Comparison of ENCODE assay signal across 1 cellular context in genomic region chr1:241698177-241698576, GRCh38.
A peak's percentile ranks its signal among the peaks of the same experiment; 100 is the strongest.
TF ChIP-seq lines count a peak whose summit lies in the region.

No MANE protein-coding gene starts in this region.

TF ChIP-seq in K562, 482 proteins besides CTCF, POLR2A, EP300 and RAD21 (continued from another document and continues in another):
- no peak for TF ChIP-seq MITF (IDR thresholded peaks at IDR 0.05)
- TF ChIP-seq ZNF592 (IDR thresholded peaks at IDR 0.05), result peak; percentile 53; the same call in 1 of the 2 replicates
- TF ChIP-seq RFX7 (CRISPR knock-in tag; IDR thresholded peaks at IDR 0.05), result no peak
- TF ChIP-seq HDAC1 (IDR thresholded peaks at IDR 0.05), result peak in 1 of 2 experiments; percentile 90; a peak in 2 of 4 replicates
- no peak for TF ChIP-seq SAFB2 (IDR thresholded peaks at IDR 0.05; ENCODE audit: borderline replicate concordance, low read depth, low read length, severe bottlenecking)
- peak; percentile 93 for TF ChIP-seq MTA2 (IDR thresholded peaks at IDR 0.05; ENCODE audit: low read depth)
- no peak for TF ChIP-seq GTF2F1 (IDR thresholded peaks at IDR 0.05; ENCODE audit: low read depth, low read length)
- no peak for TF ChIP-seq ZBTB7A (IDR thresholded peaks at IDR 0.05; ENCODE audit: borderline replicate concordance, control insufficient read depth, low read depth, low read length)
- no peak for TF ChIP-seq SMAD2 (IDR thresholded peaks at IDR 0.05; ENCODE audit: low read depth, low read length)
- no peak for TF ChIP-seq FOXP4 (CRISPR knock-in tag; IDR thresholded peaks at IDR 0.05; ENCODE audit: borderline replicate concordance)
- no peak for TF ChIP-seq CHD2 (IDR thresholded peaks at IDR 0.05; ENCODE audit: low read depth, low read length)
- peak; percentile 88 for TF ChIP-seq ZEB2 (IDR thresholded peaks at IDR 0.05)
- no peak for TF ChIP-seq MLX (CRISPR knock-in tag; conservative IDR thresholded peaks at IDR 0.05)
- no peak for TF ChIP-seq XRCC5 (IDR thresholded peaks at IDR 0.05; ENCODE audit: low read depth, low read length)
- TF ChIP-seq ATF2 (CRISPR knock-in tag; IDR thresholded peaks at IDR 0.05), result no peak
- 0 out of 4 replicates have a peak, but pooled peaks of 1 of the 2 experiments have one; percentile 29 for TF ChIP-seq ZMIZ1 (IDR thresholded peaks at IDR 0.05; ENCODE audit: low read depth in 2 of 2, low read length in 2 of 2)
- TF ChIP-seq ZNF79 (CRISPR knock-in tag; IDR thresholded peaks at IDR 0.05; ENCODE audit: low read depth), result no peak
- TF ChIP-seq ZBTB17 (CRISPR knock-in tag; IDR thresholded peaks at IDR 0.05), result peak; percentile 48; the same call in 1 of the 2 replicates
- peak; percentile 97 for TF ChIP-seq ARID1B (IDR thresholded peaks at IDR 0.05)
- no peak; a peak in 1 of 4 replicates for TF ChIP-seq MLLT1 (IDR thresholded peaks at IDR 0.05)
- TF ChIP-seq PCBP2 (IDR thresholded peaks at IDR 0.05; ENCODE audit: low read depth, low read length, poor library complexity, severe bottlenecking), result no peak
- TF ChIP-seq COPS2 (conservative IDR thresholded peaks at IDR 0.05), result no peak
- no peak for TF ChIP-seq BRF2 (IDR thresholded peaks at IDR 0.05; ENCODE audit: borderline replicate concordance, insufficient read depth, insufficient read length)
- TF ChIP-seq FOXJ2 (tag; IDR thresholded peaks at IDR 0.05), result no peak
- no peak for TF ChIP-seq ZC3H4 (CRISPR knock-in tag; IDR thresholded peaks at IDR 0.05; ENCODE audit: borderline replicate concordance)
- no peak for TF ChIP-seq TCF7L2 (IDR thresholded peaks at IDR 0.05; ENCODE audit: low read depth, low read length)
- no peak for TF ChIP-seq MTA3 (IDR thresholded peaks at IDR 0.05; ENCODE audit: borderline replicate concordance)
- TF ChIP-seq NCOA6 (IDR thresholded peaks at IDR 0.05), result no peak
- TF ChIP-seq ELF1 (tag; IDR thresholded peaks at IDR 0.05), result no peak
- TF ChIP-seq FOXM1 (IDR thresholded peaks at IDR 0.05; ENCODE audit: low read depth), result peak; percentile 86
- TF ChIP-seq FOXM1 (CRISPR knock-in tag; IDR thresholded peaks at IDR 0.05; ENCODE audit: low read depth), result no peak
- no peak; the same call in 1 of the 2 replicates for TF ChIP-seq MAFG (tag; conservative IDR thresholded peaks at IDR 0.05)
- no peak for TF ChIP-seq STAG1 (CRISPR knock-in tag; IDR thresholded peaks at IDR 0.05; ENCODE audit: borderline replicate concordance)
- TF ChIP-seq RCOR1 (IDR thresholded peaks at IDR 0.05; ENCODE audit: borderline replicate concordance in 1 of 2, low read depth in 2 of 2, low read length in 2 of 2), result peak in 1 of 2 experiments; percentile 78; a peak in 2 of 4 replicates
- no peak for TF ChIP-seq ZNF174 (CRISPR knock-in tag; IDR thresholded peaks at IDR 0.05)
- TF ChIP-seq SMC3 (conservative IDR thresholded peaks at IDR 0.05; ENCODE audit: insufficient read depth, low read depth, low read length), result no peak
- no peak for TF ChIP-seq RBBP5 (IDR thresholded peaks at IDR 0.05; ENCODE audit: borderline replicate concordance, insufficient read depth, low read length, poor library complexity, severe bottlenecking)
- no peak for TF ChIP-seq KAT2B (IDR thresholded peaks at IDR 0.05; ENCODE audit: low read depth, low read length)
- TF ChIP-seq TRIM25 (IDR thresholded peaks at IDR 0.05; ENCODE audit: borderline replicate concordance), result no peak
- TF ChIP-seq TRIM24 (IDR thresholded peaks at IDR 0.05), result peak; percentile 94 to 97
- TF ChIP-seq ATF1 (CRISPR knock-in tag; IDR thresholded peaks at IDR 0.05), result no peak
- 0 out of 2 replicates have a peak, but pooled peaks have one; percentile 27 for TF ChIP-seq ATF1 (tag; IDR thresholded peaks at IDR 0.05)
- 0 out of 2 replicates have a peak, but pooled peaks have one; percentile 15 for TF ChIP-seq ZBTB34 (CRISPR knock-in tag; IDR thresholded peaks at IDR 0.05)
- TF ChIP-seq DACH1 (IDR thresholded peaks at IDR 0.05; ENCODE audit: partially characterized antibody), result peak; percentile 61
- TF ChIP-seq ZNF146 (CRISPR knock-in tag; IDR thresholded peaks at IDR 0.05; ENCODE audit: unreplicated experiment), result no peak
